Comparison of ENCODE assay signal across 10 cellular contexts in the genomic region with DNA sequence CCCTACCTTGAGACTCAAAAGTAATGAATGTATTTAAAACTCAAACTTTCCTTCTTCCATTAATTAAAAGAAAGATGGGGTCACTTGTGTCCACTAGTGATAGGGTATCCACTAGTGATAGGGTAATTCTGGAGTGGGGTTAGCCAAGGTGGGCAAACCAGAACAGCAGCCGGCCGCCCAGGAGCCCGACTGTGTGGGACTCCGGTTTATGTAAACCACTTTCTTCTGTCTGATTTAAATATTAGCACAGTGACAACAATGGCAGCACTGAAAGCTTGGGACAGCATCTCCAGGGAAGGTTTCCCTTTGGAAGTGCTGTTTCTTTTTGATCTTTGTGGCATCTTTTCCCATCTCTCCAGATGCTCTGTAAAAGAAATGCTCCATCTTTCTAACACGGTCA. TPM values are rescaled to one million over a fixed set of nuclear protein-coding genes. Genes with fewer than 3 reads are reported as not detected.
DNase-seq lines count a peak whose midpoint lies in the region; ATAC-seq and TF ChIP-seq lines count a peak whose summit lies in the region.
"Had no signal": no experiment of that assay in that cellular context is flagged by ENCODE, and none has a peak within 500 bp of the region (broad histone marks: within the 10 kb centered on the region; RNA-seq: fewer than 3 reads in every experiment).

No MANE protein-coding gene starts in this region.

- no peak for TF ChIP-seq POLR2A in adrenal gland (IDR thresholded peaks at IDR 0.05)

- no peak for ATAC-seq in activated T-cell treated with anti-CD3 and anti-CD28 coated beads, Interleukin-2, amount 50 U/mL, for 4 hours
- ATAC-seq in thoracic aorta (ENCODE audit: insufficient number of reproducible peaks, low FRiP score, low read depth) = no peak

- no peaks in the 10 kb centered on the region for H3K36me3 ChIP-seq in adrenal gland (replicated peaks in 1 of 2)
- no peaks in the 10 kb centered on the region for H3K36me3 ChIP-seq in mesenchymal stem cell (ENCODE audit: control insufficient read depth in 1 of 2, insufficient read depth in 2 of 2, low read depth in 1 of 2, low read length in 2 of 2)
- no peaks in the 10 kb centered on the region for H3K36me3 ChIP-seq in thoracic aorta

- H3K27me3 Mint-ChIP-seq in activated T-cell treated with anti-CD3 and anti-CD28 coated beads, Interleukin-2, amount 50 U/mL, for 4 hours (ENCODE audit: low read depth) = peaks cover 25% of the 10 kb centered on the region

- peaks cover 25% of the 10 kb centered on the region for H3K4me1 Mint-ChIP-seq in activated T-cell treated with anti-CD3 and anti-CD28 coated beads, Interleukin-2, amount 50 U/mL, for 4 hours (ENCODE audit: low read depth)

- no peak overlapping the region for H2AFZ ChIP-seq in mesenchymal stem cell (ENCODE audit: low read depth, low read length)

- no peak for DNase-seq in activated T-cell treated with anti-CD3 and anti-CD28 coated beads, Interleukin-2, amount 50 U/mL, for 4 hours
- DNase-seq in activated T-cell treated with anti-CD3 and anti-CD28 coated beads for 4 hours = no peak
- no peak for DNase-seq in adrenal gland
- no peak for DNase-seq in mesenchymal stem cell
- DNase-seq in thoracic aorta (ENCODE audit: low spot score) = no peak
- DNase-seq in AG20443 (ENCODE audit: low spot score) = no peak
- no peak for DNase-seq in anterior cingulate cortex (lab: John Stamatoyannopoulos, UW)
- DNase-seq in hepatic stellate cell (ENCODE audit: low spot score) = no peak
- DNase-seq: cerebellar nuclear complex had no signal

- no peaks in the 10 kb centered on the region for H3K9me3 Mint-ChIP-seq in activated T-cell treated with anti-CD3 and anti-CD28 coated beads, Interleukin-2, amount 50 U/mL, for 4 hours

- no peak overlapping the region for H3K4ac ChIP-seq in mesenchymal stem cell (ENCODE audit: low read depth in 1 of 2, low read length in 2 of 2)

- H2BK5ac ChIP-seq in mesenchymal stem cell (ENCODE audit: low read depth, low read length, poor library complexity, severe bottlenecking) = no peak overlapping the region

- peak overlapping the region in 3 of 4 donors; percentile 23 to 91 (median 79) for H3K4me3 ChIP-seq in adrenal gland
- H3K4me3 ChIP-seq in mesenchymal stem cell (ENCODE audit: insufficient read depth in 1 of 2, low read depth in 1 of 2, low read length in 2 of 2) = peak overlapping the region in 1 of 2 experiments; percentile 67
- peak overlapping the region; percentile 73 for H3K4me3 ChIP-seq in thoracic aorta

- intact Hi-C loops in adrenal gland (cut with DNase I) = no loop called here

- H3K4me1 ChIP-seq in adrenal gland (replicated peaks in 1 of 2) (peaks cover 24 to 53% of the 10 kb centered on the region in 2 donors), mesenchymal stem cell (ENCODE audit: control insufficient read depth, insufficient read depth, low read depth, low read length) (peaks cover 7% of the 10 kb centered on the region), thoracic aorta (ENCODE audit: control insufficient read depth in 1 of 2, low read depth in 2 of 2) (peaks cover 8 to 34% of the 10 kb centered on the region in 2 donors)

- no peak overlapping the region for H4K91ac ChIP-seq in mesenchymal stem cell (ENCODE audit: low read length)

- no peak overlapping the region for H3K18ac ChIP-seq in mesenchymal stem cell (ENCODE audit: low read depth in 1 of 2, low read length in 2 of 2)

- H2BK120ac ChIP-seq in mesenchymal stem cell (ENCODE audit: low read depth, low read length) = no peak overlapping the region

- no peaks in the 10 kb centered on the region for H3K27me3 ChIP-seq in adrenal gland
- peaks cover 11 to 76% of the 10 kb centered on the region in 2 experiments for H3K27me3 ChIP-seq in mesenchymal stem cell (ENCODE audit: control insufficient read depth in 1 of 2, insufficient read depth in 1 of 2, low read length in 2 of 2)
- H3K27me3 ChIP-seq in thoracic aorta (replicated peaks; ENCODE audit: insufficient read depth) = no peaks in the 10 kb centered on the region

- no peaks in the 10 kb centered on the region for H3K36me3 Mint-ChIP-seq in activated T-cell treated with anti-CD3 and anti-CD28 coated beads, Interleukin-2, amount 50 U/mL, for 4 hours (ENCODE audit: insufficient read depth)

- whole genome bisulfite sequencing in adrenal gland, 4 donors = 52 to 70% (median 63%) methylated on average over 5 of the region's 5 CpGs
- WGBS in mesenchymal stem cell = 87% methylated on average over 5 of the region's 5 CpGs

- TF ChIP-seq CTCF in adrenal gland (IDR thresholded peaks at IDR 0.05) (no peak), thoracic aorta (IDR thresholded peaks at IDR 0.05) (no peak)

- peak overlapping the region; percentile 39 for H3K9ac ChIP-seq in mesenchymal stem cell (ENCODE audit: low read length)

- no peak overlapping the region for H2BK15ac ChIP-seq in mesenchymal stem cell (ENCODE audit: low read depth, poor library complexity, severe bottlenecking)

- H3K27ac ChIP-seq in adrenal gland = peak overlapping the region in 4 of 5 donors; percentile 60 to 82 (median 76)
- no peak overlapping the region for H3K27ac ChIP-seq in mesenchymal stem cell (ENCODE audit: low read length, poor library complexity, severe bottlenecking)
- H3K27ac ChIP-seq in thoracic aorta = no peak overlapping the region

- H3K23ac ChIP-seq in mesenchymal stem cell (ENCODE audit: low read length in 2 of 2) = no peak overlapping the region

- H2BK12ac ChIP-seq in mesenchymal stem cell (ENCODE audit: low read length in 2 of 2) = no peak overlapping the region

- peak overlapping the region; percentile 62 for H3K4me3 Mint-ChIP-seq in activated T-cell treated with anti-CD3 and anti-CD28 coated beads, Interleukin-2, amount 50 U/mL, for 4 hours

- H3K4me2 ChIP-seq in mesenchymal stem cell (ENCODE audit: low read length, poor library complexity, severe bottlenecking) = no peak overlapping the region

- H3K9me3 ChIP-seq in adrenal gland (replicated peaks in 1 of 3) (no peaks in the 10 kb centered on the region), mesenchymal stem cell (ENCODE audit: control insufficient read depth, low read length) (no peaks in the 10 kb centered on the region), thoracic aorta (no peaks in the 10 kb centered on the region)

- H2AK5ac ChIP-seq in mesenchymal stem cell (ENCODE audit: low read length, severe bottlenecking) = no peak overlapping the region

- no peak overlapping the region for H3K14ac ChIP-seq in mesenchymal stem cell (ENCODE audit: low read length in 2 of 2)

- no peak overlapping the region for H4K8ac ChIP-seq in mesenchymal stem cell (ENCODE audit: low read length)

- no peaks in the 10 kb centered on the region for H3K79me1 ChIP-seq in mesenchymal stem cell (replicated peaks; ENCODE audit: low read length, poor library complexity, severe bottlenecking)

RNA-seq across cellular contexts. Expression of gene MYZAP, which starts 0.7 kb away (rescaled TPM):
- under 1 TPM in 2 of 3 donors, not detected in 1; 0.13 to 0.22 TPM for total RNA-seq in activated T-cell treated with anti-CD3 and anti-CD28 coated beads, Interleukin-2, amount 50 U/mL, for 4 hours
- total RNA-seq in adrenal gland = 100 to 1,000 TPM in 2 of 8 donors, 10 to 100 TPM in 6; 46.2 to 176 (median 76.5) TPM
- 100 to 1,000 TPM in 1 of 3 donors, 10 to 100 TPM in 2; 21.4 to 125 (median 24.8) TPM for polyA plus RNA-seq in adrenal gland
- 0.08 TPM for polyA plus RNA-seq in mesenchymal stem cell (2013, experiment 1 of 2)
- not detected for polyA plus RNA-seq in mesenchymal stem cell (2013, experiment 2 of 2)
- 1 to 10 TPM; 3.8 to 6.8 TPM for total RNA-seq in thoracic aorta
- total RNA-seq: K562 had no signal

Comparison
In these comparisons a context has a peak if more than half of its experiments do, and no peak if none do; other contexts are left out.
1. H3K27ac ChIP-seq: peak in adrenal gland (4 of 5); none in mesenchymal stem cell (single experiment) and thoracic aorta (0 of 2).
2. RNA of gene MYZAP, which starts 0.7 kb away (total RNA-seq): 46.2 to 176 TPM in adrenal gland; 3.8 to 6.8 TPM in thoracic aorta and 0.13 to 0.22 TPM in activated T-cell treated with anti-CD3 and anti-CD28 coated beads, Interleukin-2, amount 50 U/mL, for 4 hours; every median in the first group is over 4 times any median in the second.